Comparison of ENCODE assay signal across 8 cellular contexts in the genomic region with DNA sequence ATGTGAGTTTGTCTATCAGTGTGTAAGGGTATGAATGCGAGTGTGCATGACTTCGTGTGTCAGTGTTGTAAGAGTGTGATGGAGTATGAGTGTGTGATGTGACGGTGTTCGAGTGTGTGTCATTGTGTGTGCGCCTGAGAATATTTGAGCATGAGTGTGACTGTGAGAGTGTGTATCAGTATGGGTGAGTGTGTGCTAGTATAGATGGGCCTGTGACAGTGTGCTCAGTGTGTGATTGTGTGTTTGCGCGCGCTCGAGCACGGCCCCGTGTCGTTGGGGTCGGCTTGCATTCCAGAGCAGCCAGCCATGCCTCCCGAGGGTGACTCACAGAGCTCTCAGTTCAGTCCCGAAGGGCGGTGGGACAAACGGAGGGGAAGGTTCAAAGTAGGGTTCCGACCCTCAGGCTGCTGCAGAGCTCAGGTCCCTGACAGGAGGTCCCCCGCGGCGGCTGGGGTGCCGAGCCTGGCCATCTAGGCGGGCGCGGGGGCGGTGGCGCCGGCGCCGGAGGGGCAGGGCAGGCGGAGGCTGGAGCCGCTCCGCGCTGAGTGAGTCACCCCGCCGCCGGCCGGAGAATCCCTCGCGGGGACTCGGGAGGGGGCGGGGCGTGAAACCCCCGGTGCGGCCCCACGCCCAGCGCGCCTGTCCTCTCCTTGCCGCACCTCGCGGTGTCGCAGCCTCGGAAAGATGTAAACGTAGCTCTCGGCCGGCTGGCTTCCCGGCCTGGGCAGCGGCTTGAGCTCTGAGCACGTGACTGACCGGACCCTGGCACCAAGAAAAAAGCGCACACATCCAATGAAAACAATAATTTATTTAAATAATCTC. TPM values are rescaled to one million over a fixed set of nuclear protein-coding genes. Genes with fewer than 3 reads are reported as not detected.
DNase-seq lines count a peak whose midpoint lies in the region; ATAC-seq and TF ChIP-seq lines count a peak whose summit lies in the region.

No MANE protein-coding gene starts in this region.

- H3K4me3 ChIP-seq in AG09309 (ENCODE audit: control insufficient read depth, low read depth, low read length) (peak overlapping the region; percentile 38), WI38 (ENCODE audit: low read depth, low read length) (peak overlapping the region; percentile 55), fibroblast of mammary gland (ENCODE audit: control insufficient read depth, low read depth, low read length) (peak overlapping the region; percentile 47)

- no peak for ATAC-seq in HG02610 (IDR thresholded peaks at IDR 0.05; ENCODE audit: unreplicated experiment)
- no peak for ATAC-seq in GM21360 (IDR thresholded peaks at IDR 0.05; ENCODE audit: unreplicated experiment)

- DNase-seq in AG09309 (ENCODE audit: low read depth) (no peak), H4 (ENCODE audit: low spot score) (peak; percentile 81), fibroblast of mammary gland (ENCODE audit: low read depth) (peak; percentile 61), posterior vena cava (ENCODE audit: low spot score) (peak; percentile 86), SKM-1 (lab: John Stamatoyannopoulos, UW; ENCODE audit: unreplicated experiment) (no peak)

- no peak for TF ChIP-seq CTCF in AG09309 (IDR thresholded peaks at IDR 0.05; ENCODE audit: control insufficient read depth, insufficient read depth, low read depth, low read length, missing control alignments)
- no peak for TF ChIP-seq CTCF in WI38 (IDR thresholded peaks at IDR 0.05; ENCODE audit: low read depth, low read length)
- TF ChIP-seq CTCF in fibroblast of mammary gland (conservative IDR thresholded peaks at IDR 0.05; ENCODE audit: control insufficient read depth, insufficient read depth, low read depth, low read length), result no peak

- intact Hi-C loops in posterior vena cava (cut with DNase I), result no loop called here

RNA-seq across cellular contexts. Expression of gene DLX2, which starts 3.8 kb away (rescaled TPM):
- 2.6 and 3.3 TPM in 2 replicates for total RNA-seq in H4 (2014; rRNA removed; shearing (Covaris generic))
- not detected for total RNA-seq in posterior vena cava

RNA-seq across cellular contexts. Expression of gene DLX1, which starts 13.6 kb away (rescaled TPM):
- total RNA-seq in H4 (2014; rRNA removed; shearing (Covaris generic)), result 5.8 and 8.4 TPM in 2 replicates
- total RNA-seq in posterior vena cava, result not detected

Comparison
In these comparisons a context has a peak if more than half of its experiments do, and no peak if none do; other contexts are left out.
1. DNase-seq: peak in H4 (single experiment), fibroblast of mammary gland (single experiment) and posterior vena cava (single experiment); none in AG09309 (single experiment) and SKM-1 (single experiment).
2. Peak in every context shown above with its lines, with median percentiles within 50 percentile points of each other: H3K4me3 ChIP-seq.